Comparison of ENCODE assay signal across 1 cellular context in the genomic region with DNA sequence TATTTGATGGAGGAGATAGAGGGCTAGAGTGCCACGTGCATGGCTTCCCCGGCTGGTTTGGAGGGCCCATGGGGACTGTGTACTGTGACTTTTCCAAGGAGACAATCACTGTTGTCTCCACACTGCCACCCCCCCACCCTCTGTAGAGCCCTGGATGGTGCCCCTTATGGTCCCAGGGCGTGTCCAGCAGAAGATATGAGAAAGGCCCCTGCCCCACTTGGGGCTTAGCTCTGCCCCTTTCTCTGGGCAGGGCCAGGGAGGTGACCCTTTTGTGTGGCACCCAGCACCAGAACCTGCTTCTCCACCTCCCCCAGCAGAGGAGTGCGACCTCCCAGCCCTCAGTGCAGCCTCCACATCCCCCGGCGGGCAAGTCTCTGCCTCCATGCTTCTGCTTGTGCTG.
TF ChIP-seq lines count a peak whose summit lies in the region.

No MANE protein-coding gene starts in this region.

TF ChIP-seq in GM23338, 12 proteins besides CTCF, POLR2A, EP300 and RAD21 (continued from another document):
- TF ChIP-seq, protein P1, sequence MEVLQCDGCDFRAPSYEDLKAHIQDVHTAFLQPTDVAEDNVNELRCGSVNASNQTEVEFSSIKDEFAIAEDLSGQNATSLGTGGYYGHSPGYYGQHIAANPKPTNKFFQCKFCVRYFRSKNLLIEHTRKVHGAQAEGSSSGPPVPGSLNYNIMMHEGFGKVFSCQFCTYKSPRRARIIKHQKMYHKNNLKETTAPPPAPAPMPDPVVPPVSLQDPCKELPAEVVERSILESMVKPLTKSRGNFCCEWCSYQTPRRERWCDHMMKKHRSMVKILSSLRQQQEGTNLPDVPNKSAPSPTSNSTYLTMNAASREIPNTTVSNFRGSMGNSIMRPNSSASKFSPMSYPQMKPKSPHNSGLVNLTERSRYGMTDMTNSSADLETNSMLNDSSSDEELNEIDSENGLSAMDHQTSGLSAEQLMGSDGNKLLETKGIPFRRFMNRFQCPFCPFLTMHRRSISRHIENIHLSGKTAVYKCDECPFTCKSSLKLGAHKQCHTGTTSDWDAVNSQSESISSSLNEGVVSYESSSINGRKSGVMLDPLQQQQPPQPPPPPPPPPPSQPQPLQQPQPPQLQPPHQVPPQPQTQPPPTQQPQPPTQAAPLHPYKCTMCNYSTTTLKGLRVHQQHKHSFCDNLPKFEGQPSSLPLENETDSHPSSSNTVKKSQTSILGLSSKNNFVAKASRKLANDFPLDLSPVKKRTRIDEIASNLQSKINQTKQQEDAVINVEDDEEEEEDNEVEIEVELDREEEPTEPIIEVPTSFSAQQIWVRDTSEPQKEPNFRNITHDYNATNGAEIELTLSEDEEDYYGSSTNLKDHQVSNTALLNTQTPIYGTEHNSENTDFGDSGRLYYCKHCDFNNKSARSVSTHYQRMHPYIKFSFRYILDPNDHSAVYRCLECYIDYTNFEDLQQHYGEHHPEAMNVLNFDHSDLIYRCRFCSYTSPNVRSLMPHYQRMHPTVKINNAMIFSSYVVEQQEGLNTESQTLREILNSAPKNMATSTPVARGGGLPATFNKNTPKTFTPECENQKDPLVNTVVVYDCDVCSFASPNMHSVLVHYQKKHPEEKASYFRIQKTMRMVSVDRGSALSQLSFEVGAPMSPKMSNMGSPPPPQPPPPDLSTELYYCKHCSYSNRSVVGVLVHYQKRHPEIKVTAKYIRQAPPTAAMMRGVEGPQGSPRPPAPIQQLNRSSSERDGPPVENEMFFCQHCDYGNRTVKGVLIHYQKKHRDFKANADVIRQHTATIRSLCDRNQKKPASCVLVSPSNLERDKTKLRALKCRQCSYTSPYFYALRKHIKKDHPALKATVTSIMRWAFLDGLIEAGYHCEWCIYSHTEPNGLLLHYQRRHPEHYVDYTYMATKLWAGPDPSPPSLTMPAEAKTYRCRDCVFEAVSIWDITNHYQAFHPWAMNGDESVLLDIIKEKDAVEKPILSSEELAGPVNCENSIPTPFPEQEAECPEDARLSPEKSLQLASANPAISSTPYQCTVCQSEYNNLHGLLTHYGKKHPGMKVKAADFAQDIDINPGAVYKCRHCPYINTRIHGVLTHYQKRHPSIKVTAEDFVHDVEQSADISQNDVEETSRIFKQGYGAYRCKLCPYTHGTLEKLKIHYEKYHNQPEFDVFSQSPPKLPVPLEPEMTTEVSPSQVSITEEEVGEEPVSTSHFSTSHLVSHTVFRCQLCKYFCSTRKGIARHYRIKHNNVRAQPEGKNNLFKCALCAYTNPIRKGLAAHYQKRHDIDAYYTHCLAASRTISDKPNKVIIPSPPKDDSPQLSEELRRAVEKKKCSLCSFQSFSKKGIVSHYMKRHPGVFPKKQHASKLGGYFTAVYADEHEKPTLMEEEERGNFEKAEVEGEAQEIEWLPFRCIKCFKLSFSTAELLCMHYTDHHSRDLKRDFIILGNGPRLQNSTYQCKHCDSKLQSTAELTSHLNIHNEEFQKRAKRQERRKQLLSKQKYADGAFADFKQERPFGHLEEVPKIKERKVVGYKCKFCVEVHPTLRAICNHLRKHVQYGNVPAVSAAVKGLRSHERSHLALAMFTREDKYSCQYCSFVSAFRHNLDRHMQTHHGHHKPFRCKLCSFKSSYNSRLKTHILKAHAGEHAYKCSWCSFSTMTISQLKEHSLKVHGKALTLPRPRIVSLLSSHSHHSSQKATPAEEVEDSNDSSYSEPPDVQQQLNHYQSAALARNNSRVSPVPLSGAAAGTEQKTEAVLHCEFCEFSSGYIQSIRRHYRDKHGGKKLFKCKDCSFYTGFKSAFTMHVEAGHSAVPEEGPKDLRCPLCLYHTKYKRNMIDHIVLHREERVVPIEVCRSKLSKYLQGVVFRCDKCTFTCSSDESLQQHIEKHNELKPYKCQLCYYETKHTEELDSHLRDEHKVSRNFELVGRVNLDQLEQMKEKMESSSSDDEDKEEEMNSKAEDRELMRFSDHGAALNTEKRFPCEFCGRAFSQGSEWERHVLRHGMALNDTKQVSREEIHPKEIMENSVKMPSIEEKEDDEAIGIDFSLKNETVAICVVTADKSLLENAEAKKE (CRISPR knock-in tag; IDR thresholded peaks at IDR 0.05), result no peak
- TF ChIP-seq, protein P2, sequence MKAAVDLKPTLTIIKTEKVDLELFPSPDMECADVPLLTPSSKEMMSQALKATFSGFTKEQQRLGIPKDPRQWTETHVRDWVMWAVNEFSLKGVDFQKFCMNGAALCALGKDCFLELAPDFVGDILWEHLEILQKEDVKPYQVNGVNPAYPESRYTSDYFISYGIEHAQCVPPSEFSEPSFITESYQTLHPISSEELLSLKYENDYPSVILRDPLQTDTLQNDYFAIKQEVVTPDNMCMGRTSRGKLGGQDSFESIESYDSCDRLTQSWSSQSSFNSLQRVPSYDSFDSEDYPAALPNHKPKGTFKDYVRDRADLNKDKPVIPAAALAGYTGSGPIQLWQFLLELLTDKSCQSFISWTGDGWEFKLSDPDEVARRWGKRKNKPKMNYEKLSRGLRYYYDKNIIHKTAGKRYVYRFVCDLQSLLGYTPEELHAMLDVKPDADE (IDR thresholded peaks at IDR 0.05), result no peak
- TF ChIP-seq NANOG (IDR thresholded peaks at IDR 0.05; ENCODE audit: borderline replicate concordance) (no peak), ZNF114 (CRISPR knock-in tag; IDR thresholded peaks at IDR 0.05) (no peak), JUNB (IDR thresholded peaks at IDR 0.05; ENCODE audit: unreplicated experiment) (no peak)
- TF ChIP-seq, protein P3, sequence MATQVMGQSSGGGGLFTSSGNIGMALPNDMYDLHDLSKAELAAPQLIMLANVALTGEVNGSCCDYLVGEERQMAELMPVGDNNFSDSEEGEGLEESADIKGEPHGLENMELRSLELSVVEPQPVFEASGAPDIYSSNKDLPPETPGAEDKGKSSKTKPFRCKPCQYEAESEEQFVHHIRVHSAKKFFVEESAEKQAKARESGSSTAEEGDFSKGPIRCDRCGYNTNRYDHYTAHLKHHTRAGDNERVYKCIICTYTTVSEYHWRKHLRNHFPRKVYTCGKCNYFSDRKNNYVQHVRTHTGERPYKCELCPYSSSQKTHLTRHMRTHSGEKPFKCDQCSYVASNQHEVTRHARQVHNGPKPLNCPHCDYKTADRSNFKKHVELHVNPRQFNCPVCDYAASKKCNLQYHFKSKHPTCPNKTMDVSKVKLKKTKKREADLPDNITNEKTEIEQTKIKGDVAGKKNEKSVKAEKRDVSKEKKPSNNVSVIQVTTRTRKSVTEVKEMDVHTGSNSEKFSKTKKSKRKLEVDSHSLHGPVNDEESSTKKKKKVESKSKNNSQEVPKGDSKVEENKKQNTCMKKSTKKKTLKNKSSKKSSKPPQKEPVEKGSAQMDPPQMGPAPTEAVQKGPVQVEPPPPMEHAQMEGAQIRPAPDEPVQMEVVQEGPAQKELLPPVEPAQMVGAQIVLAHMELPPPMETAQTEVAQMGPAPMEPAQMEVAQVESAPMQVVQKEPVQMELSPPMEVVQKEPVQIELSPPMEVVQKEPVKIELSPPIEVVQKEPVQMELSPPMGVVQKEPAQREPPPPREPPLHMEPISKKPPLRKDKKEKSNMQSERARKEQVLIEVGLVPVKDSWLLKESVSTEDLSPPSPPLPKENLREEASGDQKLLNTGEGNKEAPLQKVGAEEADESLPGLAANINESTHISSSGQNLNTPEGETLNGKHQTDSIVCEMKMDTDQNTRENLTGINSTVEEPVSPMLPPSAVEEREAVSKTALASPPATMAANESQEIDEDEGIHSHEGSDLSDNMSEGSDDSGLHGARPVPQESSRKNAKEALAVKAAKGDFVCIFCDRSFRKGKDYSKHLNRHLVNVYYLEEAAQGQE (IDR thresholded peaks at IDR 0.05; ENCODE audit: unreplicated experiment), result no peak
